Comparison of ENCODE assay signal across 1 cellular context in genomic region chr1:50959913-50960844, GRCh38.
A peak's percentile ranks its signal among the peaks of the same experiment; 100 is the strongest.
TF ChIP-seq lines count a peak whose summit lies in the region.

FAF1 (minus strand) TSS chr1:50960267; CDS start chr1:50959811, 456 bp downstream.

TF ChIP-seq in HepG2, 621 proteins besides CTCF, POLR2A, EP300 and RAD21 (continued from another document and continues in another):
- TF ChIP-seq ARID5B (CRISPR knock-in tag; IDR thresholded peaks at IDR 0.05): peak; percentile 71
- TF ChIP-seq ZNF276 (CRISPR knock-in tag; IDR thresholded peaks at IDR 0.05; ENCODE audit: low read depth): peak; percentile 96; the same call in 1 of the 2 replicates
- TF ChIP-seq ZSCAN30 (CRISPR knock-in tag; IDR thresholded peaks at IDR 0.05): no peak
- TF ChIP-seq PAX8 (CRISPR knock-in tag; IDR thresholded peaks at IDR 0.05; ENCODE audit: borderline replicate concordance): no peak
- peak; percentile 65; the same call in 1 of the 2 replicates for TF ChIP-seq KDM3A (CRISPR knock-in tag; IDR thresholded peaks at IDR 0.05; ENCODE audit: low read depth)
- peak; percentile 60 for TF ChIP-seq ZSCAN9 (CRISPR knock-in tag; IDR thresholded peaks at IDR 0.05; ENCODE audit: borderline replicate concordance)
- TF ChIP-seq NFKBIZ (CRISPR knock-in tag; IDR thresholded peaks at IDR 0.05): no peak
- peak; percentile 98 for TF ChIP-seq KAT8 (CRISPR knock-in tag; IDR thresholded peaks at IDR 0.05)
- TF ChIP-seq THYN1 (CRISPR knock-in tag; IDR thresholded peaks at IDR 0.05; ENCODE audit: borderline replicate concordance, low read depth): no peak
- no peak for TF ChIP-seq ZNF75D (CRISPR knock-in tag; IDR thresholded peaks at IDR 0.05; ENCODE audit: borderline replicate concordance)
- no peak for TF ChIP-seq DNMT3B (CRISPR knock-in tag; conservative IDR thresholded peaks at IDR 0.05)
- TF ChIP-seq MXD4 (CRISPR knock-in tag; IDR thresholded peaks at IDR 0.05): peak; percentile 99
- peak; percentile 79 for TF ChIP-seq SALL2 (CRISPR knock-in tag; IDR thresholded peaks at IDR 0.05)
- no peak for TF ChIP-seq NPAS2 (CRISPR knock-in tag; IDR thresholded peaks at IDR 0.05; ENCODE audit: borderline replicate concordance)
- peak; percentile 85; the same call in 1 of the 2 replicates for TF ChIP-seq ZNF83 (CRISPR knock-in tag; IDR thresholded peaks at IDR 0.05; ENCODE audit: borderline replicate concordance)
- TF ChIP-seq ZNF552 (CRISPR knock-in tag; IDR thresholded peaks at IDR 0.05; ENCODE audit: borderline replicate concordance): no peak
- TF ChIP-seq ZFP1 (CRISPR knock-in tag; IDR thresholded peaks at IDR 0.05): peak; percentile 56; the same call in 1 of the 2 replicates
- no peak for TF ChIP-seq SOX6 (IDR thresholded peaks at IDR 0.05)
- peak; percentile 57 for TF ChIP-seq SOX6 (CRISPR knock-in tag; IDR thresholded peaks at IDR 0.05)
- TF ChIP-seq KLF11 (CRISPR knock-in tag; IDR thresholded peaks at IDR 0.05): no peak
- peak; percentile 64 for TF ChIP-seq SP2 (CRISPR knock-in tag; IDR thresholded peaks at IDR 0.05)
- no peak for TF ChIP-seq ZFP62 (CRISPR knock-in tag; IDR thresholded peaks at IDR 0.05)
- peak; percentile 70; the same call in 1 of the 2 replicates for TF ChIP-seq ZNF501 (CRISPR knock-in tag; IDR thresholded peaks at IDR 0.05)
- TF ChIP-seq ZBTB38 (CRISPR knock-in tag; IDR thresholded peaks at IDR 0.05): peak; percentile 26; the same call in 1 of the 2 replicates
- TF ChIP-seq ZSCAN21 (CRISPR knock-in tag; IDR thresholded peaks at IDR 0.05; ENCODE audit: borderline replicate concordance): peak; percentile 76; the same call in 1 of the 2 replicates
- TF ChIP-seq SIX1 (CRISPR knock-in tag; IDR thresholded peaks at IDR 0.05; ENCODE audit: borderline replicate concordance): peak; percentile 38; the same call in 1 of the 2 replicates
- no peak for TF ChIP-seq MZF1 (CRISPR knock-in tag; IDR thresholded peaks at IDR 0.05; ENCODE audit: borderline replicate concordance)
- TF ChIP-seq U2AF2 (IDR thresholded peaks at IDR 0.05; ENCODE audit: low read depth, low read length): no peak
- no peak; the same call in 1 of the 2 replicates for TF ChIP-seq ZBTB33 (CRISPR knock-in tag; IDR thresholded peaks at IDR 0.05)
- TF ChIP-seq NFYC (CRISPR knock-in tag; IDR thresholded peaks at IDR 0.05): peak; percentile 87
- no peak for TF ChIP-seq ZNF513 (CRISPR knock-in tag; conservative IDR thresholded peaks at IDR 0.05)
- no peak for TF ChIP-seq DPF2 (CRISPR knock-in tag; IDR thresholded peaks at IDR 0.05; ENCODE audit: borderline replicate concordance, low read depth)
- no peak for TF ChIP-seq NCOA5 (CRISPR knock-in tag; IDR thresholded peaks at IDR 0.05)
- peak; percentile 53; the same call in 1 of the 2 replicates for TF ChIP-seq ZNF431 (CRISPR knock-in tag; IDR thresholded peaks at IDR 0.05; ENCODE audit: borderline replicate concordance, low read depth)
- TF ChIP-seq HMGA1 (CRISPR knock-in tag; conservative IDR thresholded peaks at IDR 0.05): no peak
- no peak for TF ChIP-seq ZEB1 (IDR thresholded peaks at IDR 0.05; ENCODE audit: insufficient replicate concordance, low read depth)
- no peak; the same call in 1 of the 2 replicates for TF ChIP-seq ZBTB21 (CRISPR knock-in tag; IDR thresholded peaks at IDR 0.05)
- TF ChIP-seq ZNF639 (CRISPR knock-in tag; conservative IDR thresholded peaks at IDR 0.05): peak; percentile 99
- TF ChIP-seq MYNN (CRISPR knock-in tag; IDR thresholded peaks at IDR 0.05; ENCODE audit: low read depth): peak; percentile 28; the same call in 1 of the 2 replicates
- 0 out of 2 replicates have a peak, but pooled peaks have one; percentile 49 for TF ChIP-seq KLF15 (CRISPR knock-in tag; IDR thresholded peaks at IDR 0.05; ENCODE audit: borderline replicate concordance)
- no peak for TF ChIP-seq ZNF549 (CRISPR knock-in tag; IDR thresholded peaks at IDR 0.05)
- TF ChIP-seq TFDP1 (CRISPR knock-in tag; IDR thresholded peaks at IDR 0.05; ENCODE audit: borderline replicate concordance): peak; percentile 92
- TF ChIP-seq EZH2 (conservative IDR thresholded peaks at IDR 0.05; ENCODE audit: low read depth, low read length): no peak
- TF ChIP-seq MLXIP (CRISPR knock-in tag; IDR thresholded peaks at IDR 0.05; ENCODE audit: borderline replicate concordance): no peak
- TF ChIP-seq ZBTB43 (CRISPR knock-in tag; conservative IDR thresholded peaks at IDR 0.05): no peak
